Comparison of ENCODE assay signal across 8 cellular contexts in genomic region chr14:45253070-45253753, GRCh38. TPM values are rescaled to one million over a fixed set of nuclear protein-coding genes. Genes with fewer than 3 reads are reported as not detected.
DNase-seq lines count a peak whose midpoint lies in the region; ATAC-seq and TF ChIP-seq lines count a peak whose summit lies in the region.

Gene MIS18BP1 (minus strand): TSS chr14:45253202. CDS start chr14:45247286, 5,916 bp downstream.

- TF ChIP-seq CTCF in uterus (IDR thresholded peaks at IDR 0.05): peak; percentile 64 to 76 (median 70)

- ATAC-seq in GM18502 (IDR thresholded peaks at IDR 0.05; ENCODE audit: poor library complexity, unreplicated experiment) (peak; percentile 79), HG02970 (IDR thresholded peaks at IDR 0.05; ENCODE audit: low FRiP score, unreplicated experiment) (peak; percentile 83), right cardiac atrium (peak; percentile 97 to 98)

- H3K4me1 ChIP-seq in right cardiac atrium (ENCODE audit: control insufficient read depth, insufficient read depth, low read length) (peaks cover 2% of the 10 kb centered on the region), uterus (no peaks in the 10 kb centered on the region)

- WGBS in right cardiac atrium: under 1% methylated on average over 61 of the region's 61 CpGs

- H3K27me3 ChIP-seq in right cardiac atrium (ENCODE audit: control insufficient read depth, insufficient read depth): no peaks in the 10 kb centered on the region
- no peaks in the 10 kb centered on the region for H3K27me3 ChIP-seq in uterus

- H3K27ac ChIP-seq in right cardiac atrium (ENCODE audit: low read length): peak within 1 kb of the TSS; percentile 99
- peak within 1 kb of the TSS; percentile 87 to 90 for H3K27ac ChIP-seq in uterus

- peak; percentile 37 to 53 for TF ChIP-seq POLR2A in uterus (IDR thresholded peaks at IDR 0.05)

- H3K4me3 ChIP-seq in right cardiac atrium (ENCODE audit: low read length) (peak within 1 kb of the TSS; percentile 100), uterus (peak within 1 kb of the TSS; percentile 75 to 87)

- H3K9me3 ChIP-seq in right cardiac atrium (ENCODE audit: control insufficient read depth, low read length) (no peaks in the 10 kb centered on the region), uterus (peaks cover 0 to 8% of the 10 kb centered on the region in 2 donors)

- no peaks in the 10 kb centered on the region for H3K36me3 ChIP-seq in uterus

- intact Hi-C loops in T-helper 2 cell treated with Interferon-gamma antibody and Interleukin-4, amounts not matched to agents 100 ng/mL and 5 ng/mL, for 36 hours (cut with micrococcal nuclease): loop anchor here (1.0 to 2.0 kb wide), 5 partner anchors 28 to 356 kb away; partner anchors contain the start of genes FKBP3, PRPF39 and TOGARAM1
- intact Hi-C loops in right cardiac atrium (cut with DNase I) (loop anchor here in 1 of 4 donors (10.0 kb wide), 1 partner anchor 118 kb away; the partner anchor contains the start of genes FANCM and FKBP3), uterus (cut with DNase I; ENCODE audit: low total_unique reads) (no loop called here)

- DNase-seq in NCI-H187 treated with DMSO at 0.1 percent for 48 hours (lab: John Stamatoyannopoulos, UW) (peak; percentile 79), anterior cingulate cortex (lab: John Stamatoyannopoulos, UW) (peak; percentile 22 to 95 (median 82)), right cardiac atrium (peak; percentile 96 to 98 (median 97)), pulmonary artery endothelial cell (ENCODE audit: low read depth, low spot score) (peak; percentile 89), uterus (peak; percentile 93 to 94)

RNA-seq across cellular contexts. Expression of gene MIS18BP1, which starts in this region (rescaled TPM):
- total RNA-seq in T-helper 2 cell treated with Interferon-gamma antibody and Interleukin-4, amounts not matched to agents 100 ng/mL and 5 ng/mL, for 36 hours: 73.5 and 81.2 TPM in 2 replicates
- 1 to 10 TPM; 6.4 to 9.3 (median 8.3) TPM for total RNA-seq in right cardiac atrium
- polyA plus RNA-seq in right cardiac atrium: 3.5 TPM
- total RNA-seq in pulmonary artery endothelial cell: 26.4 and 37.9 TPM in 2 replicates
- 10 to 100 TPM in 3 of 4 donors, 1 to 10 TPM in 1; 8.7 to 73.7 (median 25.8) TPM for total RNA-seq in uterus

Comparison
In these comparisons a context has a peak if more than half of its experiments do, and no peak if none do; other contexts are left out.
1. Peak in every context shown above with its lines: DNase-seq, ATAC-seq, H3K4me3 ChIP-seq and H3K27ac ChIP-seq.